In the genomic region with DNA sequence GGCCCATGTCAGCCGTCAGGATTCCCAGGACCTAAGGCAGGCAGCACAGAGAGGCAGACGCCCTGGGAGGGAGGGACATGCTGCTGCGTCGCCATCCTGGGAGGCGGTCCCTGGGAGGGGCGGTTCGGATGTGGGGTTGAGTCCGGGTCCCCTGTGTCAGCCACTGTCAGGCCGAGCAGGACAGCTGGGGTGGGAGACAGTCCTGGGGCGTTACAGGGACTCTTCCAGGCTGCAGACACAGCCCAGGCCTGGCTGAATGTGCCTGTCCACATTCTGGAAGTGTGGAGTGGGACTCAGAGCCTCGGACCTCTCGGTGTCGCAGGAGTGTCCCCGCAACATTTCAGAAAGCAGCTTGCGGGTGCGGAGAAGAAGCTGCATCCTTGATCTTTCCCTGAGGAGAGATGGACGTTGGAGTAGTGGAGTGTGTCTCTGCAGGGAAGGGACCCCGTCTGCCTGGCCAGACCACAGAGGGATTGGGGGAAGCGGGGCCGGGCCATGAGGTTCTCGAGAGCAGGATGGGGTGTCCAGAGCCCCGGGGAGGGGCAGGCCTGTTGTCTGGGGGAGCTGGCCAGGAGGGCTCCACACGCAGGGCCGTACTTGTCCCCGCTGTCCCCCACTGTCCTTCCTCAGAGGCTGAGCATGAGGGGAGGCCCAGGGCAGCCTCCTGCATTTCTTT, we compare ENCODE assay signal across 28 cellular contexts. TPM values are rescaled to one million over a fixed set of nuclear protein-coding genes. Genes with fewer than 3 reads are reported as not detected.
DNase-seq lines count a peak whose midpoint lies in the region; ATAC-seq and TF ChIP-seq lines count a peak whose summit lies in the region.
"Had no signal": no experiment of that assay in that cellular context is flagged by ENCODE, and none has a peak within 500 bp of the region (broad histone marks: within the 10 kb centered on the region; RNA-seq: fewer than 3 reads in every experiment).

No MANE protein-coding gene starts in this region.

- H3K4me1 ChIP-seq in osteoblast (ENCODE audit: insufficient read depth, low read length) (peaks cover 4% of the 10 kb centered on the region), gastrocnemius medialis (peaks cover 6 to 8% of the 10 kb centered on the region in 2 donors)

- H3K79me2 ChIP-seq in osteoblast (ENCODE audit: insufficient read depth, low read length), result peaks cover 62% of the 10 kb centered on the region

- TF ChIP-seq POLR2A in gastrocnemius medialis (IDR thresholded peaks at IDR 0.05), result no peak

- no peaks in the 10 kb centered on the region for H3K27me3 ChIP-seq in osteoblast (ENCODE audit: insufficient read depth, low read length)
- no peaks in the 10 kb centered on the region for H3K27me3 ChIP-seq in gastrocnemius medialis
- H3K27me3 ChIP-seq: ascending aorta, dorsolateral prefrontal cortex, neutrophil, tibial nerve had no signal

- no peaks in the 10 kb centered on the region for H3K9me3 Mint-ChIP-seq in T-helper 2 cell treated with Interferon-gamma antibody and Interleukin-4, amounts not matched to agents 5 μg/mL and 100 μg/mL, for 36 hours
- no peaks in the 10 kb centered on the region for H3K9me3 Mint-ChIP-seq in effector memory CD8-positive, alpha-beta T cell
- H3K9me3 Mint-ChIP-seq: activated naive CD4-positive, alpha-beta T cell treated with anti-CD3 and anti-CD28 coated beads, Interleukin-2, amount 50 U/mL, for 24 hours had no signal

- no peak for ATAC-seq in effector memory CD8-positive, alpha-beta T cell (replicated peaks)
- ATAC-seq in GM21447 (IDR thresholded peaks at IDR 0.05; ENCODE audit: unreplicated experiment) (no peak), gastrocnemius medialis (no peak)

- H3K27ac Mint-ChIP-seq in T-helper 2 cell treated with Interferon-gamma antibody and Interleukin-4, amounts not matched to agents 5 μg/mL and 100 μg/mL, for 36 hours, result no peak overlapping the region
- H3K27ac Mint-ChIP-seq in effector memory CD8-positive, alpha-beta T cell, result peak overlapping the region in 1 of 2 donors; percentile 53

- H3K36me3 ChIP-seq in osteoblast (ENCODE audit: insufficient read depth, low read length) (peaks cover 78% of the 10 kb centered on the region), gastrocnemius medialis (peaks cover 4 to 84% of the 10 kb centered on the region in 2 donors)

- H3K4me2 ChIP-seq in osteoblast (ENCODE audit: insufficient read depth, low read length), result no peak overlapping the region

- H3K27me3 Mint-ChIP-seq in T-helper 2 cell treated with Interferon-gamma antibody and Interleukin-4, amounts not matched to agents 5 μg/mL and 100 μg/mL, for 36 hours (ENCODE audit: low read depth), result no peaks in the 10 kb centered on the region
- H3K27me3 Mint-ChIP-seq in effector memory CD8-positive, alpha-beta T cell, result no peaks in the 10 kb centered on the region
- H3K27me3 Mint-ChIP-seq: activated naive CD4-positive, alpha-beta T cell treated with anti-CD3 and anti-CD28 coated beads, Interleukin-2, amount 50 U/mL, for 24 hours had no signal

- no peak overlapping the region for H3K4me3 Mint-ChIP-seq in T-helper 2 cell treated with Interferon-gamma antibody and Interleukin-4, amounts not matched to agents 5 μg/mL and 100 μg/mL, for 36 hours
- H3K4me3 Mint-ChIP-seq in effector memory CD8-positive, alpha-beta T cell, result peak overlapping the region; percentile 27 to 49
- H3K4me3 Mint-ChIP-seq: activated naive CD4-positive, alpha-beta T cell treated with anti-CD3 and anti-CD28 coated beads, Interleukin-2, amount 50 U/mL, for 24 hours had no signal

- DNase-seq in T-helper 2 cell treated with Interferon-gamma antibody and Interleukin-4, amounts not matched to agents 5 μg/mL and 100 μg/mL, for 36 hours (ENCODE audit: low spot score), result peak; percentile 3
- DNase-seq in T-helper 2 cell, result no peak
- DNase-seq in D341Med (ENCODE audit: low spot score), result peak; percentile 14
- DNase-seq in effector memory CD8-positive, alpha-beta T cell, result no peak
- peak; percentile 89 for DNase-seq in osteoblast (ENCODE audit: insufficient read length, low spot score, missing footprints)
- no peak for DNase-seq in gastrocnemius medialis
- no peak for DNase-seq in SIG-M5 (lab: John Stamatoyannopoulos, UW)
- DNase-seq: activated CD4-positive, alpha-beta T cell treated with anti-CD3 and anti-CD28 coated beads, Interleukin-2, amount 50 U/mL, for 4 hours; caudate nucleus; EL; left ventricle myocardium inferior; NCI-H2081 treated with DMSO at 0.1 percent for 48 hours; stimulated activated CD4-positive, alpha-beta T cell treated with anti-CD3 and anti-CD28 coated beads, Interleukin-2, amount 100 ng/mL, for 24 hours; stimulated activated naive CD4-positive, alpha-beta T cell treated with Interleukin-2 at 50 U/mL for 16 hours; WERI-Rb-1 had no signal

- H3K4me3 ChIP-seq in osteoblast (ENCODE audit: insufficient read depth, low read length) (no peak overlapping the region), gastrocnemius medialis (no peak overlapping the region)
- H3K4me3 ChIP-seq: ascending aorta, dorsolateral prefrontal cortex, left ventricle myocardium inferior, SK-N-MC, tibial nerve had no signal

- peaks cover 8% of the 10 kb centered on the region for H3K4me1 Mint-ChIP-seq in T-helper 2 cell treated with Interferon-gamma antibody and Interleukin-4, amounts not matched to agents 5 μg/mL and 100 μg/mL, for 36 hours (ENCODE audit: low read depth)
- peaks cover 23 to 50% of the 10 kb centered on the region in 2 donors for H3K4me1 Mint-ChIP-seq in effector memory CD8-positive, alpha-beta T cell (ENCODE audit: low read depth in 2 of 2)

- H3K9me3 ChIP-seq in osteoblast (ENCODE audit: low read depth, low read length), result no peaks in the 10 kb centered on the region
- no peaks in the 10 kb centered on the region for H3K9me3 ChIP-seq in gastrocnemius medialis
- H3K9me3 ChIP-seq: ascending aorta, neutrophil had no signal

- H2AFZ ChIP-seq in osteoblast (ENCODE audit: low read length), result no peak overlapping the region

- H3K36me3 Mint-ChIP-seq in T-helper 2 cell treated with Interferon-gamma antibody and Interleukin-4, amounts not matched to agents 5 μg/mL and 100 μg/mL, for 36 hours (ENCODE audit: low read depth), result peaks cover 68% of the 10 kb centered on the region
- peaks cover 94% of the 10 kb centered on the region for H3K36me3 Mint-ChIP-seq in effector memory CD8-positive, alpha-beta T cell (ENCODE audit: insufficient read depth)

- H4K20me1 ChIP-seq in osteoblast (ENCODE audit: insufficient read depth, low read length), result peaks cover 58% of the 10 kb centered on the region

- H3K27ac ChIP-seq in osteoblast (ENCODE audit: low read depth, low read length) (no peak overlapping the region), gastrocnemius medialis (no peak overlapping the region)
- H3K27ac ChIP-seq: 22Rv1, ascending aorta, dorsolateral prefrontal cortex, left ventricle myocardium inferior, neutrophil, SK-N-MC, tibial nerve, WERI-Rb-1 had no signal

- intact Hi-C loops in gastrocnemius medialis (cut with DNase I; ENCODE audit: low total_unique reads), result no loop called here

- TF ChIP-seq CTCF in osteoblast (IDR thresholded peaks at IDR 0.05; ENCODE audit: extremely low read depth, low read depth, low read length) (no peak), gastrocnemius medialis (IDR thresholded peaks at IDR 0.05 in 4 of 5, conservative IDR thresholded peaks at IDR 0.05 in 1 of 5) (no peak)

- in situ Hi-C loops in gastrocnemius medialis (cut with MboI; ENCODE audit: low sequenced_read_pairs in 4 of 4), result loop anchor here in 2 of 4 donors (25.0 kb wide), 1 partner anchor 135 kb away; the partner anchor contains the start of gene ASMTL (in 2 of the 2)

RNA-seq across cellular contexts. Expression of gene AKAP17A, which starts 6.1 kb away (rescaled TPM):
- total RNA-seq in osteoblast (17.7 and 18.5 TPM in 2 replicates), gastrocnemius medialis (10 to 100 TPM; 14.1 to 15.9 (median 14.5) TPM)

RNA-seq across cellular contexts. Expression of gene ASMT, which starts 17.4 kb away (rescaled TPM):
- 0.36 TPM in 1 of 2 replicates, not detected in the other for total RNA-seq in osteoblast
- total RNA-seq in gastrocnemius medialis, result not detected
- total RNA-seq: H4, left ventricle myocardium inferior, mucosa of gallbladder, NCI-H460, pulmonary artery endothelial cell, skeletal muscle tissue had no signal

Comparison
In these comparisons a context has a peak if more than half of its experiments do, and no peak if none do; other contexts are left out.
1. DNase-seq: peak in T-helper 2 cell treated with Interferon-gamma antibody and Interleukin-4, amounts not matched to agents 5 μg/mL and 100 μg/mL, for 36 hours (single experiment), D341Med (single experiment) and osteoblast (single experiment); none in T-helper 2 cell (0 of 5), effector memory CD8-positive, alpha-beta T cell (0 of 3), gastrocnemius medialis (0 of 2) and SIG-M5 (single experiment).